ENCODE assay signal across 17 cellular contexts in genomic region chr11:100939581-100939980, GRCh38.
"Had no signal": no experiment of that assay in that cellular context is flagged by ENCODE, and none has a peak within 500 bp of the region (broad histone marks: within the 10 kb centered on the region; RNA-seq: fewer than 3 reads in every experiment).

No MANE protein-coding gene starts in this region.

- H3K27ac Mint-ChIP-seq: dendritic cell treated with granulocyte-macrophage colony-stimulating factor and Interleukin-4, amounts not matched to agents 40 ng/mL and 50 ng/mL, for 4 days; effector memory CD8-positive, alpha-beta T cell; naive thymus-derived CD8-positive, alpha-beta T cell had no signal

- DNase-seq: effector memory CD8-positive, alpha-beta T cell; erythroblast; foreskin melanocyte; head of caudate nucleus; hypothalamus; kidney glomerular epithelial cell; mammary epithelial cell; naive thymus-derived CD8-positive, alpha-beta T cell; posterior cingulate gyrus; right cardiac atrium; small intestine; stimulated activated CD4-positive, alpha-beta T cell treated with anti-CD3 and anti-CD28 coated beads, Interleukin-2, amount 100 ng/mL, for 48 hours; stimulated activated naive CD4-positive, alpha-beta T cell treated with Interleukin-2 at 50 U/mL for 16 hours; trophoblast cell had no signal

- H3K27ac ChIP-seq: neutrophil had no signal

- H3K36me3 Mint-ChIP-seq: naive thymus-derived CD8-positive, alpha-beta T cell had no signal

- H3K36me3 ChIP-seq: neutrophil had no signal

- H3K4me1 Mint-ChIP-seq: naive thymus-derived CD8-positive, alpha-beta T cell had no signal

- ATAC-seq: effector memory CD8-positive, alpha-beta T cell; left lobe of liver; naive thymus-derived CD8-positive, alpha-beta T cell; right cardiac atrium had no signal

- H3K27me3 Mint-ChIP-seq: dendritic cell treated with granulocyte-macrophage colony-stimulating factor and Interleukin-4, amounts not matched to agents 40 ng/mL and 50 ng/mL, for 4 days; effector memory CD8-positive, alpha-beta T cell had no signal

- H3K4me3 Mint-ChIP-seq: dendritic cell treated with granulocyte-macrophage colony-stimulating factor and Interleukin-4, amounts not matched to agents 40 ng/mL and 50 ng/mL, for 4 days; effector memory CD8-positive, alpha-beta T cell; naive thymus-derived CD8-positive, alpha-beta T cell had no signal

- H3K9me3 Mint-ChIP-seq: dendritic cell treated with granulocyte-macrophage colony-stimulating factor and Interleukin-4, amounts not matched to agents 40 ng/mL and 50 ng/mL, for 4 days; naive thymus-derived CD8-positive, alpha-beta T cell had no signal

- H3K9me3 ChIP-seq: neutrophil had no signal

- H3K27me3 ChIP-seq: neutrophil had no signal
